19 cellular contexts compared by ENCODE assay signal in the genomic region with DNA sequence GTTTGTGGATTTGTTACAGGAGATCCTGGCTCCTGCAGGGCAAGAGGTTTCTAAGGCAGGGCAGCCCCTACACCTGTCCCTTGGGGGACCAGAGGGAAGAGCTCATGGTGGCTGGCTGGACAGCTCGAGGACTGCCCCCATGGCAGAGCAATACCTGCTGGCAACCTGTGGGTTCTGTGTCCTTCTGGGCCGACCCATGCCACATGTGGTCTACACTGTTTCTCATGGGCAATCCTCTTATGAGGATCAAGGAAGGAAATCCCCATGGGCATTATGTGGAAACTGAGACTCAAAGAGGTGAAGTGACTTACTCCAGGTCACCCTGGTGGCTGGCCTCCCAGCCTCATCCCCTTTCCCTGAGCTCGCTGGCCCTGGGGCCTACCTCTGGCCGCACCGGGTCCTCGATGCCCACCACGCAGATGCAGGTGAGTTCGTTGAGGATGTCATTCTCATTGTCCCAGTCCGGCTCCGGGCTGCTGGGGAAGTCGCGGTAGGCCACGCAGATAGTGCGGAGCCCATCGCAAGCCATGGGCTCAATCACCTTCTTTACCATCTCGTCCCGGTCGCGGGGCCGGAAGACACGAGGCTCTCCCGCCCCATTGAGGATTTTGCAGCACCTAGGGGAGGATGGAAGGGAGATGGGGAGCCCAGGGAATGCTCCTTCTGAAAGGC. TPM values are rescaled to one million over a fixed set of nuclear protein-coding genes. Genes with fewer than 3 reads are reported as not detected.
DNase-seq lines count a peak whose midpoint lies in the region; ATAC-seq, FAIRE-seq and TF ChIP-seq lines count a peak whose summit lies in the region.
"Had no signal": no experiment of that assay in that cellular context is flagged by ENCODE, and none has a peak within 500 bp of the region (broad histone marks: within the 10 kb centered on the region; RNA-seq: fewer than 3 reads in every experiment).

No MANE protein-coding gene starts in this region.

- no peak overlapping the region for H2BK15ac ChIP-seq in H1 (ENCODE audit: low read length)

- CTCF ChIA-PET in H1 (lab: Charles Lee; ENCODE audit: partially characterized antibody), result interaction anchor here (0.6 to 5.0 kb wide), 8 partner anchors 8 to 592 kb away, joined by 3 to 16 read pairs (median 4); no protein-coding TSS in a partner anchor
- CTCF ChIA-PET in activated naive CD4-positive, alpha-beta T cell treated with anti-CD3 and anti-CD28 coated beads for 36 hours (lab: Charles Lee), result interaction anchor here (1.2 kb wide), 1 partner anchor 14 kb away, joined by 5 read pairs; no protein-coding TSS in a partner anchor

- no peak overlapping the region for H2BK120ac ChIP-seq in H1 (replicated peaks; ENCODE audit: low read depth, low read length)

- TF ChIP-seq POLR2A in H1 (IDR thresholded peaks at IDR 0.05; ENCODE audit: control extremely low read depth in 1 of 2, low read depth in 2 of 2, low read length in 2 of 2), result no peak

- peaks cover 1% of the 10 kb centered on the region for H3K9me3 Mint-ChIP-seq in activated naive CD4-positive, alpha-beta T cell treated with anti-CD3 and anti-CD28 coated beads for 36 hours
- H3K9me3 Mint-ChIP-seq: CD4-positive, alpha-beta memory T cell had no signal

- no peak overlapping the region for H3K4me2 ChIP-seq in H1 (ENCODE audit: insufficient read depth in 1 of 2, low read depth in 2 of 2, low read length in 2 of 2)
- peak overlapping the region; percentile 56 for H3K4me2 ChIP-seq in osteoblast (ENCODE audit: insufficient read depth, low read length)

- TF ChIP-seq EP300 in H1 (IDR thresholded peaks at IDR 0.05; ENCODE audit: borderline replicate concordance in 1 of 2, low read depth in 2 of 2, low read length in 2 of 2), result no peak

- H3K79me2 ChIP-seq in H1 (ENCODE audit: control insufficient read depth in 1 of 2, insufficient read depth in 2 of 2, low read length in 2 of 2) (no peaks in the 10 kb centered on the region), osteoblast (ENCODE audit: insufficient read depth, low read length) (no peaks in the 10 kb centered on the region)

- H3K27me3 Mint-ChIP-seq in activated naive CD4-positive, alpha-beta T cell treated with anti-CD3 and anti-CD28 coated beads for 36 hours (ENCODE audit: low read depth), result peaks cover 12% of the 10 kb centered on the region

- no peak for TF ChIP-seq RAD21 in H1 (IDR thresholded peaks at IDR 0.05 in 1 of 2, conservative IDR thresholded peaks at IDR 0.05 in 1 of 2; ENCODE audit: low read depth in 2 of 2, low read length in 2 of 2)

- H2BK20ac ChIP-seq in H1 (ENCODE audit: low read length), result no peak overlapping the region

- H4K5ac ChIP-seq in H1 (ENCODE audit: insufficient read length, low read depth, low read length), result no peak overlapping the region

- FAIRE-seq in H1 (lab: Jason Lieb, UNC), result no peak
- FAIRE-seq: GM12878 had no signal

- H3K27me3 ChIP-seq in right cardiac atrium (ENCODE audit: control insufficient read depth, insufficient read depth), result no peaks in the 10 kb centered on the region
- H3K27me3 ChIP-seq in H1 (replicated peaks in 1 of 4; ENCODE audit: control insufficient read depth in 3 of 4, extremely low read depth in 1 of 4, insufficient read depth in 3 of 4, low read length in 3 of 4), result no peaks in the 10 kb centered on the region
- no peaks in the 10 kb centered on the region for H3K27me3 ChIP-seq in osteoblast (ENCODE audit: insufficient read depth, low read length)
- no peaks in the 10 kb centered on the region; the same call in 1 of the 2 replicates for H3K27me3 ChIP-seq in SJCRH30

- H3K36me3 Mint-ChIP-seq in activated naive CD4-positive, alpha-beta T cell treated with anti-CD3 and anti-CD28 coated beads for 36 hours (ENCODE audit: low read depth), result no peaks in the 10 kb centered on the region

- no peak overlapping the region for H2AK5ac ChIP-seq in H1 (ENCODE audit: low read depth, low read length)

- no peak overlapping the region for H3K23ac ChIP-seq in H1 (ENCODE audit: insufficient read length)

- H3K4me3 ChIP-seq in right cardiac atrium (ENCODE audit: low read length) (no peak overlapping the region), H1 (ENCODE audit: extremely low read depth in 1 of 4, insufficient read depth in 2 of 4, low read depth in 3 of 4, low read length in 4 of 4) (no peak overlapping the region), osteoblast (ENCODE audit: insufficient read depth, low read length) (no peak overlapping the region), SJCRH30 (no peak overlapping the region)
- H3K4me3 ChIP-seq: GM12878, GM23248 had no signal

- no peak overlapping the region for H4K91ac ChIP-seq in H1 (replicated peaks; ENCODE audit: insufficient read length, low read length)

- no peaks in the 10 kb centered on the region for H3K23me2 ChIP-seq in H1 (ENCODE audit: low read depth, low read length)

- DNase-seq in Right ventricle myocardium superior, result peak; percentile 27
- DNase-seq in right cardiac atrium, result no peak
- no peak for DNase-seq in H1 (ENCODE audit: low read depth in 1 of 2, low spot score in 2 of 2)
- DNase-seq in osteoblast (ENCODE audit: insufficient read length, low spot score, missing footprints), result peak; percentile 30
- no peak for DNase-seq in NCI-H2107 (lab: John Stamatoyannopoulos, UW)
- no peak for DNase-seq in EL
- DNase-seq in SJCRH30, result no peak
- DNase-seq in activated naive CD4-positive, alpha-beta T cell treated with anti-CD3 and anti-CD28 coated beads for 36 hours, result no peak
- DNase-seq: CD4-positive, alpha-beta memory T cell; DMS153; NCI-H1694 treated with DMSO at 0.1 percent for 48 hours; NCI-H2227 treated with DMSO at 0.1 percent for 48 hours; NCI-H510A treated with DMSO at 0.1 percent for 48 hours; NCI-H774; SHP77 had no signal

- 94% methylated on average over 22 of the region's 22 CpGs for WGBS in right cardiac atrium
- WGBS in H1 (ENCODE audit: extremely low coverage in 1 of 2, insufficient coverage in 1 of 2, insufficient read length in 1 of 2, insufficient replicate concordance in 2 of 2, low coverage in 1 of 2, low lambda C conversion rate in 2 of 2, missing lambda C conversion rate in 1 of 2), 2 experiments, result 94% methylated on average over 22 of the region's 22 CpGs; no CpG with 5 or more reads in 1 of the 2 experiments

- no peak overlapping the region; the same call in 1 of the 2 replicates for H3K18ac ChIP-seq in H1 (ENCODE audit: extremely low read depth, low read length)

- H3K79me1 ChIP-seq in H1 (ENCODE audit: low read depth, low read length), result no peaks in the 10 kb centered on the region; the same call in 1 of the 2 replicates

- H3K4me3 Mint-ChIP-seq in activated naive CD4-positive, alpha-beta T cell treated with anti-CD3 and anti-CD28 coated beads for 36 hours, result no peak overlapping the region
- H3K4me3 Mint-ChIP-seq: CD4-positive, alpha-beta memory T cell had no signal

- no peak overlapping the region for H2BK12ac ChIP-seq in H1 (ENCODE audit: low read depth, low read length)

- no peaks in the 10 kb centered on the region for H3K9me3 ChIP-seq in right cardiac atrium (ENCODE audit: control insufficient read depth, low read length)
- 0 out of 4 replicates have a peak, but pooled peaks cover 0 to 2% of the 10 kb centered on the region in 2 experiments for H3K9me3 ChIP-seq in H1 (ENCODE audit: insufficient read depth in 2 of 2, low read depth in 1 of 2, low read length in 1 of 2)
- peaks cover 3% of the 10 kb centered on the region for H3K9me3 ChIP-seq in osteoblast (ENCODE audit: low read depth, low read length)
- H3K9me3 ChIP-seq in SJCRH30 (replicated peaks), result no peaks in the 10 kb centered on the region

- intact Hi-C loops in Right ventricle myocardium superior (cut with DNase I), result no loop called here
- intact Hi-C loops in right cardiac atrium (cut with DNase I), result no loop called here
- intact Hi-C loops in activated naive CD4-positive, alpha-beta T cell treated with anti-CD3 and anti-CD28 coated beads for 36 hours (cut with micrococcal nuclease), result no loop called here

- H3K4me1 ChIP-seq in right cardiac atrium (ENCODE audit: control insufficient read depth, insufficient read depth, low read length) (no peaks in the 10 kb centered on the region), H1 (replicated peaks in 1 of 4; ENCODE audit: control insufficient read depth in 3 of 4, insufficient read depth in 4 of 4, low read length in 3 of 4) (no peaks in the 10 kb centered on the region; a peak in 1 of 7 replicates), osteoblast (ENCODE audit: insufficient read depth, low read length) (peaks cover 33% of the 10 kb centered on the region), SJCRH30 (peaks cover 18% of the 10 kb centered on the region; the same call in 1 of the 2 replicates)

- no peak overlapping the region for H3K9ac ChIP-seq in H1 (replicated peaks in 1 of 4; ENCODE audit: extremely low read depth in 1 of 4, low read depth in 3 of 4, low read length in 3 of 4)
- H3K9ac ChIP-seq: GM23248 had no signal

- peaks cover 6% of the 10 kb centered on the region for H3K4me1 Mint-ChIP-seq in activated naive CD4-positive, alpha-beta T cell treated with anti-CD3 and anti-CD28 coated beads for 36 hours (ENCODE audit: low read depth)

- H4K8ac ChIP-seq in H1 (ENCODE audit: extremely low read depth, insufficient read depth, low read length), result peak overlapping the region; percentile 14; the same call in 1 of the 2 replicates

- no peak overlapping the region for H3K4ac ChIP-seq in H1 (replicated peaks; ENCODE audit: insufficient read length, low read depth, low read length)

- no peak overlapping the region; the same call in 1 of the 2 replicates for H2BK5ac ChIP-seq in H1 (ENCODE audit: low read depth, low read length)

- H3K14ac ChIP-seq in H1 (ENCODE audit: insufficient read length), result no peak overlapping the region

- H2AFZ ChIP-seq in H1 (ENCODE audit: low read length), result no peak overlapping the region
- peak overlapping the region; percentile 26 for H2AFZ ChIP-seq in osteoblast (ENCODE audit: low read length)
- H2AFZ ChIP-seq: GM23248 had no signal

- ATAC-seq in Right ventricle myocardium superior (ENCODE audit: poor library complexity) (no peak), right cardiac atrium (no peak)
- ATAC-seq: HCT116 had no signal

- H3K27ac ChIP-seq in right cardiac atrium (ENCODE audit: low read length) (no peak overlapping the region), H1 (ENCODE audit: low read depth, low read length) (no peak overlapping the region), osteoblast (ENCODE audit: low read depth, low read length) (peak overlapping the region; percentile 76), SJCRH30 (no peak overlapping the region)
- H3K27ac ChIP-seq: 22Rv1 had no signal

- no peaks in the 10 kb centered on the region for H4K20me1 ChIP-seq in H1 (replicated peaks in 1 of 2; ENCODE audit: control insufficient read depth in 1 of 2, insufficient read depth in 2 of 2, low read length in 2 of 2)
- no peaks in the 10 kb centered on the region for H4K20me1 ChIP-seq in osteoblast (ENCODE audit: insufficient read depth, low read length)

- H3K36me3 ChIP-seq in H1 (ENCODE audit: control insufficient read depth in 2 of 4, insufficient read depth in 4 of 4, low read length in 3 of 4) (no peaks in the 10 kb centered on the region), osteoblast (ENCODE audit: insufficient read depth, low read length) (no peaks in the 10 kb centered on the region), SJCRH30 (no peaks in the 10 kb centered on the region)

- TF ChIP-seq CTCF in H1 (IDR thresholded peaks at IDR 0.05; ENCODE audit: control extremely low read depth in 1 of 3, insufficient read depth in 1 of 3, low read depth in 1 of 3, low read length in 3 of 3) (no peak), osteoblast (IDR thresholded peaks at IDR 0.05; ENCODE audit: extremely low read depth, low read depth, low read length) (no peak)

- POLR2A ChIA-PET in H1 (lab: Charles Lee; ENCODE audit: partially characterized antibody), result no interaction called here

- no peak overlapping the region for H3K56ac ChIP-seq in H1 (replicated peaks; ENCODE audit: insufficient read length, low read depth, low read length)

- no peak overlapping the region for H3K27ac Mint-ChIP-seq in activated naive CD4-positive, alpha-beta T cell treated with anti-CD3 and anti-CD28 coated beads for 36 hours
- H3K27ac Mint-ChIP-seq: CD4-positive, alpha-beta memory T cell had no signal

RNA-seq across cellular contexts. Expression of gene SEC13, which starts 37.5 kb away (rescaled TPM):
- total RNA-seq in Right ventricle myocardium superior (50.2 TPM), right cardiac atrium (10 to 100 TPM; 53.7 to 86.8 (median 70.8) TPM), osteoblast (201 and 204 TPM in 2 replicates)
- polyA plus RNA-seq in right cardiac atrium (74.1 TPM), H1 (2011; rRNA removed) (115 and 124 TPM in 2 replicates)
- 131 and 136 TPM in 2 replicates for total RNA-seq in H1 (2021; fragmentation: NEBNext Ultra II Directional; extraction: Animal tissue kit (Norgen Biotek cat#: 25700))
- 155 TPM for polyA plus RNA-seq in H1 (2011; cell fraction: cytosol; rRNA removed)
- polyA plus RNA-seq in H1 (2011; cell fraction: nucleus; rRNA removed), result 166 TPM
- 123 to 167 TPM (median 161 TPM) in 4 replicates for polyA plus RNA-seq in H1 (2012, experiment 1 of 2)
- 77.7 TPM for polyA plus RNA-seq in H1 (2012, experiment 2 of 2)
- 92.4 TPM for polyA plus RNA-seq in H1 (2013, experiment 1 of 2)
- polyA plus RNA-seq in H1 (2013, experiment 2 of 2), result 92.3 TPM
- polyA minus RNA-seq in H1 (2011; rRNA and poly(A)+ RNA removed), result 165 and 212 TPM in 2 replicates
- polyA minus RNA-seq in H1 (2011; cell fraction: cytosol; rRNA and poly(A)+ RNA removed), result 100.0 TPM
- polyA minus RNA-seq in H1 (2011; cell fraction: nucleus; rRNA and poly(A)+ RNA removed), result 119 TPM
- 127 and 134 TPM in 2 replicates for total RNA-seq in SJCRH30 (2014; rRNA removed; shearing (Covaris generic))
- 100 to 1,000 TPM in 1 of 2 experiments, 10 to 100 TPM in 1; 98.1 to 100 TPM for total RNA-seq in activated naive CD4-positive, alpha-beta T cell treated with anti-CD3 and anti-CD28 coated beads for 36 hours

Comparison
In these comparisons a context has a peak if more than half of its experiments do, and no peak if none do; other contexts are left out.
1. DNase-seq: peak in Right ventricle myocardium superior (single experiment) and osteoblast (single experiment); none in right cardiac atrium (0 of 3), H1 (0 of 2), NCI-H2107 (single experiment), EL (single experiment), SJCRH30 (0 of 2) and activated naive CD4-positive, alpha-beta T cell treated with anti-CD3 and anti-CD28 coated beads for 36 hours (single experiment).